Comparison of ENCODE assay signal across 30 cellular contexts in the genomic region with DNA sequence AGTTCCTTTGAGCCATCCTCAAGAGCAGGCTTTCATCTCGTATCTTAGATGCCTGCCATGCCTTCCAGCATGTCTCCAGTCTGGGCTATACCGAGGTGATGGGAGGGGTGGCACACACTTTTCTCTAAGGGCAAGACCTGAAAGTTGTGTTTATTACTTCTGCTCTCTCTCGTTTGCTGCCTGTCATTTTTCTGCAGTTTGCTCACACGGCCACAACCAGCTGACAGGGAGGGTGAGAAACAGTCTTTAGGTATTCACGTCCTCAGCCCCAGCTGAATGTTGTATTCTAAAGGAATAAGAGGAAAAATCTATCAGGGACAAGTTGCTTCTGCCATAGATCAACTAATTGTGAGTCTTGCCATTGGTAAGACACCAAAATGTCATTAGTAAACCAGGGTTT.
"Had no signal": no experiment of that assay in that cellular context is flagged by ENCODE, and none has a peak within 500 bp of the region (broad histone marks: within the 10 kb centered on the region; RNA-seq: fewer than 3 reads in every experiment).

No MANE protein-coding gene starts in this region.

- H3K4me3 ChIP-seq: breast epithelium, cardiac muscle cell, colonic mucosa had no signal

- H3K9me3 Mint-ChIP-seq: activated B cell treated with CpG ODN at 0.5 μM for 24 hours; activated CD8-positive, alpha-beta T cell treated with anti-CD3 and anti-CD28 coated beads for 36 hours; activated T-cell treated with anti-CD3 and anti-CD28 coated beads, Interleukin-2, amount 50 U/mL, for 4 hours; activated T-helper 17 cell treated with anti-CD3 and anti-CD28 coated beads, Interleukin-2, amount 50 U/mL, for 72 hours; T-cell; T-helper 1 cell treated with Interleukin-12 subunit alpha and Interleukin-12 subunit beta and Interleukin-4 antibody, amounts not matched to agents 30 μg/mL and 1 μg/mL, for 36 hours; T-helper 2 cell treated with Interferon-gamma antibody and Interleukin-4, amounts not matched to agents 5 μg/mL and 100 μg/mL, for 36 hours had no signal

- H3K27me3 Mint-ChIP-seq: activated B cell treated with CpG ODN at 0.5 μM for 24 hours; activated CD8-positive, alpha-beta T cell treated with anti-CD3 and anti-CD28 coated beads for 36 hours; activated naive CD8-positive, alpha-beta T cell; activated T-helper 17 cell treated with anti-CD3 and anti-CD28 coated beads, Interleukin-2, amount 50 U/mL, for 72 hours; T-cell had no signal

- H3K9me3 ChIP-seq: breast epithelium, colonic mucosa had no signal

- H3K36me3 ChIP-seq: breast epithelium, cardiac muscle cell, colonic mucosa, WERI-Rb-1 had no signal

- H3K27me3 ChIP-seq: breast epithelium, cardiac muscle cell, colonic mucosa had no signal

- H3K36me3 Mint-ChIP-seq: activated naive CD8-positive, alpha-beta T cell had no signal

- H3K4me1 Mint-ChIP-seq: activated B cell treated with CpG ODN at 0.5 μM for 24 hours; activated T-helper 17 cell treated with anti-CD3 and anti-CD28 coated beads, Interleukin-2, amount 50 U/mL, for 72 hours; T-cell had no signal

- DNase-seq: activated B cell treated with CpG ODN at 0.5 μM for 24 hours; activated CD4-positive, alpha-beta T cell treated with anti-CD3 and anti-CD28 coated beads for 48 hours; activated CD4-positive, alpha-beta T cell treated with anti-CD3 and anti-CD28 coated beads, Interleukin-2, amount 50 U/mL, for 1 hour; activated CD4-positive, alpha-beta T cell treated with anti-CD3 and anti-CD28 coated beads, Interleukin-2, amount 50 U/mL, for 48 hours; activated CD8-positive, alpha-beta memory T cell treated with anti-CD3 and anti-CD28 coated beads for 24 hours; activated CD8-positive, alpha-beta T cell treated with anti-CD3 and anti-CD28 coated beads for 36 hours; activated effector memory CD4-positive, alpha-beta T cell treated with Interleukin-2 at 50 U/mL for 16 hours; activated gamma-delta T cell treated with Interleukin-2 at 50 U/mL for 16 hours; activated naive CD4-positive, alpha-beta T cell treated with anti-CD3 and anti-CD28 coated beads, Interleukin-2, amount 50 U/mL, for 16 hours; activated naive CD4-positive, alpha-beta T cell treated with Interleukin-2 at 50 U/mL for 16 hours; activated T-cell treated with anti-CD3 and anti-CD28 coated beads, Interleukin-2, amount 50 U/mL, for 4 hours; amniotic stem cell; aorta; central memory CD4-positive, alpha-beta T cell; cerebellar nuclear complex; colonic mucosa; effector memory CD4-positive, alpha-beta T cell; endodermal cell; foreskin fibroblast; SW 1271; T-cell; T1000; WERI-Rb-1 had no signal

- H3K27ac Mint-ChIP-seq: activated B cell treated with CpG ODN at 0.5 μM for 24 hours; activated CD8-positive, alpha-beta T cell treated with anti-CD3 and anti-CD28 coated beads for 36 hours; activated naive CD8-positive, alpha-beta T cell; activated T-helper 17 cell treated with anti-CD3 and anti-CD28 coated beads, Interleukin-2, amount 50 U/mL, for 72 hours; endodermal cell; T-cell; T-helper 1 cell treated with Interleukin-12 subunit alpha and Interleukin-12 subunit beta and Interleukin-4 antibody, amounts not matched to agents 30 μg/mL and 1 μg/mL, for 36 hours; T-helper 2 cell treated with Interferon-gamma antibody and Interleukin-4, amounts not matched to agents 5 μg/mL and 100 μg/mL, for 36 hours had no signal

- H3K4me1 ChIP-seq: breast epithelium, colonic mucosa had no signal

- H3K27ac ChIP-seq: breast epithelium, cardiac muscle cell, colonic mucosa, WERI-Rb-1 had no signal

- H3K4me3 Mint-ChIP-seq: activated B cell treated with CpG ODN at 0.5 μM for 24 hours; activated CD8-positive, alpha-beta T cell treated with anti-CD3 and anti-CD28 coated beads for 36 hours; activated naive CD8-positive, alpha-beta T cell; activated T-cell treated with anti-CD3 and anti-CD28 coated beads, Interleukin-2, amount 50 U/mL, for 4 hours; activated T-helper 17 cell treated with anti-CD3 and anti-CD28 coated beads, Interleukin-2, amount 50 U/mL, for 72 hours; brain; endodermal cell; T-cell; T-helper 1 cell treated with Interleukin-12 subunit alpha and Interleukin-12 subunit beta and Interleukin-4 antibody, amounts not matched to agents 30 μg/mL and 1 μg/mL, for 36 hours; T-helper 2 cell treated with Interferon-gamma antibody and Interleukin-4, amounts not matched to agents 5 μg/mL and 100 μg/mL, for 36 hours had no signal
